In the genomic region with DNA sequence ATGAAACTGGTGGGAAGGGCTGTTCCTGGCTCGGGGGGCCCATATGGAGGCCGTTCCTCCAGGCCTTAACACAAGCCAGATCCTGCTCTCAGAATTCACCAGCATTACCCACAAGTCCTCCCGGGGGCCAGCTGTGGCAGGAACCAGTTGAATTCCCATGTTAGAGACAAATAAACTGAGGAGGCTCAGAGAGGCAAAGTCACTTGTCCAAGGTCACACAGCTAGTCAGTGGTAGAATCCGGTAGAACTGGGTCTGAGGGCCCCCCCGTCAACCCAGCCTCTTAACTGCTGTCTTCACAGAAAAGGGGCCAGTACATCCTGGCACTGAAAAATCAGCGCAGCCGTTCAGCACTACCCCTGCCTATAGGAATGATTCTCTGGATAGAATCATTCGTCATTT, we compare ENCODE assay signal across 24 cellular contexts.
"Had no signal": no experiment of that assay in that cellular context is flagged by ENCODE, and none has a peak within 500 bp of the region (broad histone marks: within the 10 kb centered on the region; RNA-seq: fewer than 3 reads in every experiment).

No MANE protein-coding gene starts in this region.

- H3K27me3 ChIP-seq: brain microvascular endothelial cell, dorsolateral prefrontal cortex, heart left ventricle, left lung, uterus had no signal

- H3K36me3 ChIP-seq: brain microvascular endothelial cell, heart left ventricle, left lung, lower lobe of right lung, thoracic aorta, uterus had no signal

- H3K27ac Mint-ChIP-seq: activated naive CD4-positive, alpha-beta T cell treated with anti-CD3 and anti-CD28 coated beads, Interleukin-2, amount 10 ng/mL, durations not matched to agents 7 days and 5 days; activated naive CD8-positive, alpha-beta T cell treated with anti-CD3 and anti-CD28 coated beads, Interleukin-2, amount 10 ng/mL, durations not matched to agents 7 days and 5 days; activated T-helper 1 cell treated with anti-CD3 and anti-CD28 coated beads, Interleukin-12 subunit alpha, Interleukin-12 subunit beta, Interleukin-2, Interleukin-4 antibody, amounts not matched to agents 30 ng/mL and 10 ng/mL and 1 ng/mL, durations not matched to agents 14 hours and 24 hours and 36 hours; naive thymus-derived CD8-positive, alpha-beta T cell; type B pancreatic cell had no signal

- H3K9me3 Mint-ChIP-seq: activated CD4-positive, alpha-beta T cell treated with anti-CD3 and anti-CD28 coated beads, Interleukin-2, amount 10 ng/mL, durations not matched to agents 24 days and 14 days; activated naive CD4-positive, alpha-beta T cell treated with anti-CD3 and anti-CD28 coated beads, Interleukin-2, amount 10 ng/mL, durations not matched to agents 7 days and 5 days; activated naive CD8-positive, alpha-beta T cell treated with anti-CD3 and anti-CD28 coated beads, Interleukin-2, amount 10 ng/mL, durations not matched to agents 7 days and 5 days; activated T-helper 1 cell treated with anti-CD3 and anti-CD28 coated beads, Interleukin-12 subunit alpha, Interleukin-12 subunit beta, Interleukin-2, Interleukin-4 antibody, amounts not matched to agents 30 ng/mL and 10 ng/mL and 1 ng/mL, durations not matched to agents 14 hours and 24 hours and 36 hours; naive thymus-derived CD8-positive, alpha-beta T cell; stimulated activated naive CD8-positive, alpha-beta T cell treated with anti-CD3 and anti-CD28 coated beads, Interleukin-15, Interleukin-2, amounts not matched to agents 100 ng/mL and 50 ng/mL, for 24 hours; T-helper 1 cell treated with Interleukin-12 subunit alpha and Interleukin-12 subunit beta and Interleukin-4 antibody, amounts not matched to agents 30 μg/mL and 1 μg/mL, for 36 hours; type B pancreatic cell had no signal

- ATAC-seq: heart left ventricle; left lung; lower lobe of right lung; naive thymus-derived CD8-positive, alpha-beta T cell; right cardiac atrium had no signal

- DNase-seq: activated CD4-positive, alpha-beta T cell treated with anti-CD3 and anti-CD28 coated beads, Interleukin-2, amount 10 ng/mL, durations not matched to agents 24 days and 14 days; activated gamma-delta T cell; activated naive CD4-positive, alpha-beta T cell treated with anti-CD3 and anti-CD28 coated beads, Interleukin-2, amount 10 ng/mL, durations not matched to agents 7 days and 5 days; activated naive CD8-positive, alpha-beta T cell treated with anti-CD3 and anti-CD28 coated beads, Interleukin-2, amount 10 ng/mL, durations not matched to agents 7 days and 5 days; amniotic stem cell; brain microvascular endothelial cell; erythroblast; heart left ventricle; left lung; lower lobe of right lung; mesenchymal stem cell; naive thymus-derived CD8-positive, alpha-beta T cell; posterior cingulate gyrus; right cardiac atrium; T-helper 9 cell; uterus had no signal

- H3K4me3 Mint-ChIP-seq: activated CD4-positive, alpha-beta T cell treated with anti-CD3 and anti-CD28 coated beads, Interleukin-2, amount 10 ng/mL, durations not matched to agents 24 days and 14 days; activated naive CD4-positive, alpha-beta T cell treated with anti-CD3 and anti-CD28 coated beads, Interleukin-2, amount 10 ng/mL, durations not matched to agents 7 days and 5 days; activated naive CD8-positive, alpha-beta T cell treated with anti-CD3 and anti-CD28 coated beads, Interleukin-2, amount 10 ng/mL, durations not matched to agents 7 days and 5 days; activated T-helper 1 cell treated with anti-CD3 and anti-CD28 coated beads, Interleukin-12 subunit alpha, Interleukin-12 subunit beta, Interleukin-2, Interleukin-4 antibody, amounts not matched to agents 30 ng/mL and 10 ng/mL and 1 ng/mL, durations not matched to agents 14 hours and 24 hours and 36 hours; naive thymus-derived CD8-positive, alpha-beta T cell; T-helper 1 cell treated with Interleukin-12 subunit alpha and Interleukin-12 subunit beta and Interleukin-4 antibody, amounts not matched to agents 30 μg/mL and 1 μg/mL, for 36 hours; type B pancreatic cell had no signal

- H3K4me1 ChIP-seq: left lung, uterus had no signal

- H3K27ac ChIP-seq: brain microvascular endothelial cell, coronary artery, dorsolateral prefrontal cortex, heart left ventricle, left lung, lower lobe of right lung, thoracic aorta, uterus, VCaP had no signal

- H3K27me3 Mint-ChIP-seq: activated CD4-positive, alpha-beta T cell treated with anti-CD3 and anti-CD28 coated beads, Interleukin-2, amount 10 ng/mL, durations not matched to agents 24 days and 14 days; activated naive CD8-positive, alpha-beta T cell treated with anti-CD3 and anti-CD28 coated beads, Interleukin-2, amount 10 ng/mL, durations not matched to agents 7 days and 5 days; stimulated activated naive CD8-positive, alpha-beta T cell treated with anti-CD3 and anti-CD28 coated beads, Interleukin-15, Interleukin-2, amounts not matched to agents 100 ng/mL and 50 ng/mL, for 24 hours had no signal

- H3K36me3 Mint-ChIP-seq: activated naive CD4-positive, alpha-beta T cell treated with anti-CD3 and anti-CD28 coated beads, Interleukin-2, amount 10 ng/mL, durations not matched to agents 7 days and 5 days; activated naive CD8-positive, alpha-beta T cell treated with anti-CD3 and anti-CD28 coated beads, Interleukin-2, amount 10 ng/mL, durations not matched to agents 7 days and 5 days; naive thymus-derived CD8-positive, alpha-beta T cell; type B pancreatic cell had no signal

- H3K4me3 ChIP-seq: coronary artery, dorsolateral prefrontal cortex, heart left ventricle, left lung, lower lobe of right lung, thoracic aorta, uterus had no signal

- H3K9me3 ChIP-seq: heart left ventricle, left lung, lower lobe of right lung, thoracic aorta, uterus had no signal
